In genomic region chr1:242016518-242016917, GRCh38 we compare ENCODE assay signal across 2 cellular contexts.
TF ChIP-seq lines count a peak whose summit lies in the region.

No MANE protein-coding gene starts in this region.

TF ChIP-seq in IMR-90, 13 proteins besides CTCF, POLR2A, EP300 and RAD21:
- TF ChIP-seq CEBPB (IDR thresholded peaks at IDR 0.05; ENCODE audit: low read depth, low read length) (0 out of 2 replicates have a peak, but pooled peaks have one; percentile 45), CHD1 (IDR thresholded peaks at IDR 0.05; ENCODE audit: low read depth, low read length) (no peak)

TF ChIP-seq in K562, 482 proteins besides CTCF, POLR2A, EP300 and RAD21:
- TF ChIP-seq ZNF280A (IDR thresholded peaks at IDR 0.05; ENCODE audit: low read depth, partially characterized antibody) (no peak), CEBPB (tag; IDR thresholded peaks at IDR 0.05) (peak; percentile 75), CEBPG (CRISPR knock-in tag; IDR thresholded peaks at IDR 0.05) (no peak), CEBPG (tag; conservative IDR thresholded peaks at IDR 0.05 in 1 of 2, IDR thresholded peaks at IDR 0.05 in 1 of 2) (0 out of 4 replicates have a peak, but pooled peaks of 1 of the 2 experiments have one; percentile 38), GTF2A2 (tag; IDR thresholded peaks at IDR 0.05) (no peak), ZNF24 (IDR thresholded peaks at IDR 0.05) (0 out of 2 replicates have a peak, but pooled peaks have one; percentile 24), MXD1 (CRISPR knock-in tag; IDR thresholded peaks at IDR 0.05; ENCODE audit: borderline replicate concordance, poor library complexity, severe bottlenecking) (no peak), JUNB (CRISPR knock-in tag; conservative IDR thresholded peaks at IDR 0.05) (no peak)
